Comparison of ENCODE assay signal across 30 cellular contexts in genomic region chr5:97549496-97549895, GRCh38.
"Had no signal": no experiment of that assay in that cellular context is flagged by ENCODE, and none has a peak within 500 bp of the region (broad histone marks: within the 10 kb centered on the region; RNA-seq: fewer than 3 reads in every experiment).

No MANE protein-coding gene starts in this region.

- H3K27me3 Mint-ChIP-seq: activated B cell treated with CpG ODN at 0.5 μM for 24 hours; activated CD4-positive, alpha-beta memory T cell treated with anti-CD3 and anti-CD28 coated beads for 36 hours; activated naive CD4-positive, alpha-beta T cell treated with anti-CD3 and anti-CD28 coated beads, Interleukin-2, amount 10 ng/mL, durations not matched to agents 7 days and 5 days; activated naive CD8-positive, alpha-beta T cell; activated naive CD8-positive, alpha-beta T cell treated with anti-CD3 and anti-CD28 coated beads, Interleukin-2, amount 50 U/mL, for 24 hours had no signal

- H3K27ac ChIP-seq: brain microvascular endothelial cell, coronary artery, PC-9, VCaP had no signal

- H3K4me3 Mint-ChIP-seq: activated B cell treated with CpG ODN at 0.5 μM for 24 hours; activated CD4-positive, alpha-beta memory T cell treated with anti-CD3 and anti-CD28 coated beads for 36 hours; activated naive CD4-positive, alpha-beta T cell treated with anti-CD3 and anti-CD28 coated beads, Interleukin-2, amount 10 ng/mL, durations not matched to agents 7 days and 5 days; activated naive CD8-positive, alpha-beta T cell; activated naive CD8-positive, alpha-beta T cell treated with anti-CD3 and anti-CD28 coated beads, Interleukin-2, amount 50 U/mL, for 24 hours had no signal

- H3K4me3 ChIP-seq: coronary artery, PC-9 had no signal

- H2AFZ ChIP-seq: PC-9 had no signal

- H3K9me3 Mint-ChIP-seq: activated B cell treated with CpG ODN at 0.5 μM for 24 hours; activated CD4-positive, alpha-beta memory T cell treated with anti-CD3 and anti-CD28 coated beads for 36 hours; activated naive CD4-positive, alpha-beta T cell treated with anti-CD3 and anti-CD28 coated beads, Interleukin-2, amount 10 ng/mL, durations not matched to agents 7 days and 5 days had no signal

- ATAC-seq: activated naive CD8-positive, alpha-beta T cell treated with anti-CD3 and anti-CD28 coated beads, Interleukin-2, amount 50 U/mL, for 24 hours had no signal

- H3K27ac Mint-ChIP-seq: activated B cell treated with CpG ODN at 0.5 μM for 24 hours; activated CD4-positive, alpha-beta memory T cell treated with anti-CD3 and anti-CD28 coated beads for 36 hours; activated naive CD4-positive, alpha-beta T cell treated with anti-CD3 and anti-CD28 coated beads, Interleukin-2, amount 10 ng/mL, durations not matched to agents 7 days and 5 days; activated naive CD8-positive, alpha-beta T cell treated with anti-CD3 and anti-CD28 coated beads, Interleukin-2, amount 50 U/mL, for 24 hours had no signal

- H3K4me2 ChIP-seq: PC-9 had no signal

- DNase-seq: activated B cell treated with CpG ODN at 0.5 μM for 24 hours; activated CD4-positive, alpha-beta memory T cell treated with anti-CD3 and anti-CD28 coated beads for 36 hours; activated CD4-positive, alpha-beta T cell treated with anti-CD3 and anti-CD28 coated beads for 4 hours; activated CD4-positive, alpha-beta T cell treated with anti-CD3 and anti-CD28 coated beads, Interleukin-2, amount 50 U/mL, for 1 hour; activated CD4-positive, CD25-positive, alpha-beta regulatory T cell treated with anti-CD3 and anti-CD28 coated beads, Interleukin-2, amount 50 U/mL, for 72 hours; activated CD8-positive, alpha-beta memory T cell treated with anti-CD3 and anti-CD28 coated beads, Interleukin-2, amount 50 U/mL, for 4 hours; activated effector memory CD4-positive, alpha-beta T cell treated with Interleukin-2 at 50 U/mL for 16 hours; activated naive CD4-positive, alpha-beta T cell treated with anti-CD3 and anti-CD28 coated beads, Interleukin-2, amount 10 ng/mL, durations not matched to agents 7 days and 5 days; activated naive CD8-positive, alpha-beta T cell treated with anti-CD3 and anti-CD28 coated beads, Interleukin-2, amount 50 U/mL, for 24 hours; activated T-cell treated with anti-CD3 and anti-CD28 coated beads, Interleukin-2, amount 50 U/mL, for 48 hours; NCI-H1048; NCI-H1436 treated with DMSO at 0.1 percent for 48 hours; NCI-H1694 treated with DMSO at 0.1 percent for 48 hours; NCI-H2029; NCI-H2107; NCI-H345; NCI-H524 treated with DMSO at 0.1 percent for 48 hours; NCI-H748 treated with DMSO at 0.1 percent for 48 hours; NK-92 treated with Interleukin-12 subunit alpha and Interleukin-12 subunit beta, amount 100 ng/mL, for 24 hours; PC-9; Right ventricle myocardium superior; SW 1271; T-helper 1 cell; T-helper 2 cell; T-helper 9 cell had no signal

- H3K36me3 Mint-ChIP-seq: activated CD4-positive, alpha-beta memory T cell treated with anti-CD3 and anti-CD28 coated beads for 36 hours; activated naive CD4-positive, alpha-beta T cell treated with anti-CD3 and anti-CD28 coated beads, Interleukin-2, amount 10 ng/mL, durations not matched to agents 7 days and 5 days; activated naive CD8-positive, alpha-beta T cell had no signal

- FAIRE-seq: RCC 7860 had no signal

- H3K36me3 ChIP-seq: brain microvascular endothelial cell had no signal

- H3K27me3 ChIP-seq: brain microvascular endothelial cell had no signal
